ENCODE assay signal across 15 cellular contexts in genomic region chr9:94111446-94111845, GRCh38.
"Had no signal": no experiment of that assay in that cellular context is flagged by ENCODE, and none has a peak within 500 bp of the region (broad histone marks: within the 10 kb centered on the region; RNA-seq: fewer than 3 reads in every experiment).

No MANE protein-coding gene starts in this region.

- H3K27ac ChIP-seq: foreskin keratinocyte, left lung, thyroid gland, uterus had no signal

- H3K27me3 ChIP-seq: foreskin keratinocyte, left lung, thyroid gland, uterus had no signal

- DNase-seq: activated CD4-positive, alpha-beta T cell treated with anti-CD3 and anti-CD28 coated beads for 1 hour; activated CD4-positive, alpha-beta T cell treated with anti-CD3 and anti-CD28 coated beads, Interleukin-2, amount 50 U/mL, for 48 hours; activated CD8-positive, alpha-beta memory T cell treated with anti-CD3 and anti-CD28 coated beads, Interleukin-2, amount 10 ng/mL, durations not matched to agents 7 days and 5 days; activated T-cell treated with anti-CD3 and anti-CD28 coated beads, Interleukin-2, amount 50 U/mL, for 24 hours; head of caudate nucleus; left lung; stimulated activated CD4-positive, alpha-beta T cell treated with anti-CD3 and anti-CD28 coated beads, Interleukin-15, amount 100 ng/mL, for 24 hours; stimulated activated CD4-positive, alpha-beta T cell treated with anti-CD3 and anti-CD28 coated beads, Interleukin-4, amount 100 ng/mL, for 24 hours; stimulated activated naive CD8-positive, alpha-beta T cell treated with anti-CD3 and anti-CD28 coated beads, Interleukin-15, amount 100 ng/mL, for 72 hours; T-helper 9 cell; uterus had no signal

- H3K4me1 ChIP-seq: left lung had no signal

- ATAC-seq: activated CD8-positive, alpha-beta memory T cell treated with anti-CD3 and anti-CD28 coated beads, Interleukin-2, amount 10 ng/mL, durations not matched to agents 7 days and 5 days; esophagus mucosa; left lung; stimulated activated naive CD8-positive, alpha-beta T cell treated with anti-CD3 and anti-CD28 coated beads, Interleukin-15, amount 100 ng/mL, for 72 hours had no signal

- H3K4me3 ChIP-seq: left lung, thyroid gland, uterus had no signal

- FAIRE-seq: islet of Langerhans had no signal

- H3K9me3 ChIP-seq: left lung, thyroid gland, uterus had no signal

- H3K36me3 ChIP-seq: left lung, thyroid gland, uterus had no signal
